1 cellular context compared by ENCODE assay signal in genomic region chrX:52934704-52935468, GRCh38.
A peak's percentile ranks its signal among the peaks of the same experiment; 100 is the strongest.
TF ChIP-seq lines count a peak whose summit lies in the region.

No MANE protein-coding gene starts in this region.

TF ChIP-seq in HepG2, 621 proteins besides CTCF, POLR2A, EP300 and RAD21 (continued from another document and continues in another):
- TF ChIP-seq SP2 (CRISPR knock-in tag; IDR thresholded peaks at IDR 0.05) (peak; percentile 74), CAMTA2 (CRISPR knock-in tag; IDR thresholded peaks at IDR 0.05; ENCODE audit: borderline replicate concordance) (no peak), MEIS2 (CRISPR knock-in tag; IDR thresholded peaks at IDR 0.05) (no peak), NCOA5 (CRISPR knock-in tag; IDR thresholded peaks at IDR 0.05) (no peak), HOXD1 (CRISPR knock-in tag; IDR thresholded peaks at IDR 0.05) (no peak), TMF1 (CRISPR knock-in tag; IDR thresholded peaks at IDR 0.05; ENCODE audit: low read depth) (no peak), ZNF580 (CRISPR knock-in tag; IDR thresholded peaks at IDR 0.05; ENCODE audit: borderline replicate concordance, low read depth) (0 out of 2 replicates have a peak, but pooled peaks have one; percentile 44), TCF7L2 (IDR thresholded peaks at IDR 0.05; ENCODE audit: low read depth, low read length) (no peak), ZFP37 (CRISPR knock-in tag; IDR thresholded peaks at IDR 0.05; ENCODE audit: borderline replicate concordance) (no peak), RBM22 (optimal IDR thresholded peaks at IDR 0.05; ENCODE audit: low read length) (no peak), ZNF136 (CRISPR knock-in tag; IDR thresholded peaks at IDR 0.05; ENCODE audit: low read depth) (no peak), ZNF567 (CRISPR knock-in tag; IDR thresholded peaks at IDR 0.05; ENCODE audit: borderline replicate concordance) (no peak), HOXA5 (CRISPR knock-in tag; IDR thresholded peaks at IDR 0.05) (peak; percentile 43; the same call in 1 of the 2 replicates), KAT8 (CRISPR knock-in tag; IDR thresholded peaks at IDR 0.05) (peak; percentile 83), ZNF431 (CRISPR knock-in tag; IDR thresholded peaks at IDR 0.05; ENCODE audit: borderline replicate concordance, low read depth) (no peak), IKZF4 (CRISPR knock-in tag; IDR thresholded peaks at IDR 0.05; ENCODE audit: borderline replicate concordance, low read depth, not compliant biosample characterization) (no peak), FOXP1 (IDR thresholded peaks at IDR 0.05) (no peak), FOXP1 (CRISPR knock-in tag; IDR thresholded peaks at IDR 0.05) (no peak), NKX3-1 (CRISPR knock-in tag; IDR thresholded peaks at IDR 0.05) (no peak), AGO2 (optimal IDR thresholded peaks at IDR 0.05; ENCODE audit: low read depth, low read length) (peak; percentile 34), SMARCE1 (IDR thresholded peaks at IDR 0.05; ENCODE audit: borderline replicate concordance) (no peak), BRCA1 (CRISPR knock-in tag; IDR thresholded peaks at IDR 0.05) (no peak), ZNF720 (CRISPR knock-in tag; IDR thresholded peaks at IDR 0.05) (no peak), BCL3 (CRISPR knock-in tag; IDR thresholded peaks at IDR 0.05) (no peak), POLR2AphosphoS2 (IDR thresholded peaks at IDR 0.05; ENCODE audit: low read depth, low read length) (no peak), ZSCAN20 (CRISPR knock-in tag; IDR thresholded peaks at IDR 0.05; ENCODE audit: borderline replicate concordance) (no peak), PCBP1 (IDR thresholded peaks at IDR 0.05; ENCODE audit: borderline replicate concordance, low read depth, low read length) (no peak), ZNF816 (CRISPR knock-in tag; IDR thresholded peaks at IDR 0.05; ENCODE audit: borderline replicate concordance) (no peak), GLMP (CRISPR knock-in tag; IDR thresholded peaks at IDR 0.05; ENCODE audit: borderline replicate concordance) (no peak), PAXIP1 (CRISPR knock-in tag; conservative IDR thresholded peaks at IDR 0.05) (peak; percentile 43), AHDC1 (CRISPR knock-in tag; IDR thresholded peaks at IDR 0.05; ENCODE audit: borderline replicate concordance) (peak; percentile 42; the same call in 1 of the 2 replicates), ZNF335 (CRISPR knock-in tag; IDR thresholded peaks at IDR 0.05) (no peak), ZNF3 (CRISPR knock-in tag; IDR thresholded peaks at IDR 0.05) (no peak), NR0B2 (CRISPR knock-in tag; IDR thresholded peaks at IDR 0.05) (0 out of 2 replicates have a peak, but pooled peaks have one; percentile 44), ZNF329 (CRISPR knock-in tag; IDR thresholded peaks at IDR 0.05; ENCODE audit: low read depth) (no peak), TRAFD1 (CRISPR knock-in tag; IDR thresholded peaks at IDR 0.05; ENCODE audit: borderline replicate concordance) (no peak), TFE3 (CRISPR knock-in tag; IDR thresholded peaks at IDR 0.05) (no peak), THAP9 (CRISPR knock-in tag; IDR thresholded peaks at IDR 0.05; ENCODE audit: borderline replicate concordance) (no peak), MIXL1 (CRISPR knock-in tag; IDR thresholded peaks at IDR 0.05) (no peak), HBP1 (CRISPR knock-in tag; IDR thresholded peaks at IDR 0.05; ENCODE audit: low read depth) (no peak), BHLHE40 (IDR thresholded peaks at IDR 0.05; ENCODE audit: low read length) (no peak), SKI (IDR thresholded peaks at IDR 0.05; ENCODE audit: partially characterized antibody) (no peak)
